ENCODE assay signal across 24 cellular contexts in genomic region chr4:9764155-9764696, GRCh38. TPM values are rescaled to one million over a fixed set of nuclear protein-coding genes. Genes with fewer than 3 reads are reported as not detected.
"Had no signal": no experiment of that assay in that cellular context is flagged by ENCODE, and none has a peak within 500 bp of the region (broad histone marks: within the 10 kb centered on the region; RNA-seq: fewer than 3 reads in every experiment).

No MANE protein-coding gene starts in this region.

- H3K27ac ChIP-seq: KMS-11, SJSA1, SK-N-MC had no signal

- H3K4me3 ChIP-seq: SJSA1, SK-N-MC had no signal

- FAIRE-seq: RCC 7860 had no signal

- H3K9me3 ChIP-seq: SJSA1 had no signal

- H3K27me3 ChIP-seq: SJSA1 had no signal

- H3K4me2 ChIP-seq: KMS-11 had no signal

- H3K4me1 ChIP-seq: SJSA1 had no signal

- H3K36me3 ChIP-seq: SJSA1 had no signal

- DNase-seq: IMR-90, Kasumi-1, MM.1S, NCI-H1092 treated with DMSO at 0.1 percent for 48 hours, NCI-H1436, NCI-H187, NCI-H2029, NCI-H2081 treated with DMSO at 0.1 percent for 48 hours, NCI-H2171, NCI-H226, NCI-H446, NCI-H510A, NCI-H524 treated with DMSO at 0.1 percent for 48 hours, NCI-H69, NCI-H774, Right ventricle myocardium superior, RPMI8226, SIG-M5 had no signal

- H3K9ac ChIP-seq: KMS-11 had no signal

RNA-seq across cellular contexts. Expression of gene DRD5, which starts 17.2 kb away (rescaled TPM):
- total RNA-seq: HT-29, IMR-90, M059J, Right ventricle myocardium superior, SJSA1 had no signal
- polyA plus RNA-seq: IMR-90 had no signal
